Comparison of ENCODE assay signal across 27 cellular contexts in the genomic region with DNA sequence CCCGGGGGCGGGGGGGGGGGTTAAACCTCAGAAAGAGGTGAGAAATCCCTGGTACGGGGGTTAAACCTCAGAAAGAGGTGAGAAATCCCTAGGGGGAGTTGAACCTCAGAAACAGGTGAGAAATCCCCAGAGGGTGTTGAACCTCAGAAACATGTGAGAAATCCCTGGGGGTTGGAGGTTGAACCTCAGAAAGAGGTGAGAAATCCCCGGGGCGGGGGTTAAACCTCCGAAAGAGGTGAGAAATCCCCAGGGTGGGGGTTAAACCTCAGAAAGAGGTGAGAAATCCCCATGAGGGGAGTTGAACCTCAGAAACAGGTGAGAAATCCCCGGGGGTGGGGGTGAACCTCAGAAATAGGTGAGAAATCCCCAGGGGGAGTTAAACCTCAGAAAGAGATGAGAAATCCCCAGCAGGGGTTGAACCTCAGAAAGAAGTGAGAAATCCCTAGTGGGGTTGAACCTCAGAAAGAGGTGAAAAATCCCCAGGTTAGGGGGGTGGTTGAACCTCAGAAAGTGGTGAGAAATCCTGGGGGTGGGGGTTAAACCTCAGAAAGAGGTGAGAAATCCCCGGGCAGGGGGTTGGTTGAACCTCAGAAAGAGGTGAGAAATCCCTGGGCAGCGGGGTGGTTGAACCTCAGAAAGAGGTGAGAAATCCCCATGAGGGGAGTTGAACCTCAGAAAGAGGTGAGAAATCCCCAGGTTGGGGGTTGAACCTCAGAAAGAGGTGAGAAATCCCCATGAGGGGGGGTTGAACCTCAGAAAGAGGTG.
DNase-seq lines count a peak whose midpoint lies in the region; ATAC-seq and TF ChIP-seq lines count a peak whose summit lies in the region.
"Had no signal": no experiment of that assay in that cellular context is flagged by ENCODE, and none has a peak within 500 bp of the region (broad histone marks: within the 10 kb centered on the region; RNA-seq: fewer than 3 reads in every experiment).

No MANE protein-coding gene starts in this region.

- intact Hi-C loops in esophagus squamous epithelium (cut with DNase I) = no loop called here

- no peak for DNase-seq in activated T-cell treated with anti-CD3 and anti-CD28 coated beads, Interleukin-2, amount 50 U/mL, for 4 hours
- DNase-seq in activated T-cell treated with anti-CD3 and anti-CD28 coated beads, Interleukin-2, amount 50 U/mL, for 48 hours = no peak
- peak; percentile 52 for DNase-seq in GM06990 (ENCODE audit: extremely low read depth, insufficient read length)
- no peak for DNase-seq in esophagus squamous epithelium (lab: John Stamatoyannopoulos, UW)
- no peak for DNase-seq in Karpas-422
- DNase-seq: activated naive CD8-positive, alpha-beta T cell treated with anti-CD3 and anti-CD28 coated beads, Interleukin-2, amount 10 ng/mL, durations not matched to agents 7 days and 5 days; activated T-cell treated with anti-CD3 and anti-CD28 coated beads for 4 hours; caudate nucleus; dermis blood vessel endothelial cell; hippocampal formation; left colon; NCI-H1092 treated with DMSO at 0.1 percent for 48 hours; NCI-H524 treated with DMSO at 0.1 percent for 48 hours; NK-92 treated with Interleukin-12 subunit alpha and Interleukin-12 subunit beta, amount 100 ng/mL, for 24 hours; SHP77; substantia nigra had no signal

- H3K27me3 Mint-ChIP-seq in activated T-cell treated with anti-CD3 and anti-CD28 coated beads, Interleukin-2, amount 50 U/mL, for 4 hours (ENCODE audit: low read depth) = peaks cover 8% of the 10 kb centered on the region
- H3K27me3 Mint-ChIP-seq: IgD-negative memory B cell, progenitor cell of endocrine pancreas, type B pancreatic cell had no signal

- peak overlapping the region; percentile 60; the same call in 1 of the 2 replicates for H3K9ac ChIP-seq in OCI-LY3 (ENCODE audit: low read length)
- H3K9ac ChIP-seq in Karpas-422 (ENCODE audit: low read length) = no peak overlapping the region

- WGBS in esophagus squamous epithelium, 2 donors = 56 to 80% methylated on average over 4 to 8 of the region's 9 CpGs

- H3K4me1 Mint-ChIP-seq in activated T-cell treated with anti-CD3 and anti-CD28 coated beads, Interleukin-2, amount 50 U/mL, for 4 hours (ENCODE audit: low read depth) = peaks cover 1% of the 10 kb centered on the region

- H3K4me2 ChIP-seq in OCI-LY3 (ENCODE audit: low read length) (no peak overlapping the region), Karpas-422 (ENCODE audit: low read depth, low read length, poor library complexity, severe bottlenecking) (no peak overlapping the region)
- H3K4me2 ChIP-seq: PC-9 had no signal

- H3K9me3 Mint-ChIP-seq in activated T-cell treated with anti-CD3 and anti-CD28 coated beads, Interleukin-2, amount 50 U/mL, for 4 hours = no peaks in the 10 kb centered on the region
- H3K9me3 Mint-ChIP-seq: CD8-positive, alpha-beta T cell; IgD-negative memory B cell; type B pancreatic cell had no signal

- H3K27ac ChIP-seq in OCI-LY3 (ENCODE audit: low read length) = peak overlapping the region; percentile 99
- peak overlapping the region; percentile 40 to 86 (median 82) for H3K27ac ChIP-seq in esophagus squamous epithelium
- no peak overlapping the region for H3K27ac ChIP-seq in Karpas-422 (ENCODE audit: low read length)
- H3K27ac ChIP-seq: PC-9 had no signal

- H3K4me3 ChIP-seq in GM06990 (replicated peaks; ENCODE audit: low read depth, low read length) = no peak overlapping the region
- H3K4me3 ChIP-seq in OCI-LY3 (ENCODE audit: low read length) = no peak overlapping the region
- H3K4me3 ChIP-seq in esophagus squamous epithelium = peak overlapping the region in 3 of 4 donors; percentile 22 to 40 (median 31)
- H3K4me3 ChIP-seq in Karpas-422 (ENCODE audit: low read length) = no peak overlapping the region
- H3K4me3 ChIP-seq: HAP-1, PC-9 had no signal

- no peak overlapping the region for H3K4me3 Mint-ChIP-seq in activated T-cell treated with anti-CD3 and anti-CD28 coated beads, Interleukin-2, amount 50 U/mL, for 4 hours
- H3K4me3 Mint-ChIP-seq: activated naive CD8-positive, alpha-beta T cell treated with anti-CD3 and anti-CD28 coated beads, Interleukin-2, amount 10 ng/mL, durations not matched to agents 7 days and 5 days; CD8-positive, alpha-beta T cell; T-helper 2 cell treated with Interferon-gamma antibody and Interleukin-4, amounts not matched to agents 5 μg/mL and 100 μg/mL, for 36 hours had no signal

- H3K9me3 ChIP-seq in OCI-LY3 (ENCODE audit: insufficient read depth, low read length) = no peaks in the 10 kb centered on the region
- no peaks in the 10 kb centered on the region for H3K9me3 ChIP-seq in esophagus squamous epithelium
- no peaks in the 10 kb centered on the region for H3K9me3 ChIP-seq in Karpas-422 (ENCODE audit: low read length)
- H3K9me3 ChIP-seq: HAP-1 had no signal

- H3K79me2 ChIP-seq in OCI-LY3 (ENCODE audit: low read length) = no peaks in the 10 kb centered on the region
- no peaks in the 10 kb centered on the region for H3K79me2 ChIP-seq in Karpas-422 (ENCODE audit: low read length)

- H3K27me3 ChIP-seq in GM06990 (replicated peaks; ENCODE audit: control insufficient read depth, insufficient read depth, low read length) (no peaks in the 10 kb centered on the region), OCI-LY3 (ENCODE audit: low read depth, low read length) (no peaks in the 10 kb centered on the region), esophagus squamous epithelium (no peaks in the 10 kb centered on the region), Karpas-422 (ENCODE audit: low read length) (no peaks in the 10 kb centered on the region)

- H2AFZ ChIP-seq in OCI-LY3 (ENCODE audit: low read depth, low read length) = no peak overlapping the region
- no peak overlapping the region for H2AFZ ChIP-seq in Karpas-422 (ENCODE audit: low read length)
- H2AFZ ChIP-seq: PC-9 had no signal

- peaks cover 48% of the 10 kb centered on the region for H3K4me1 ChIP-seq in OCI-LY3 (ENCODE audit: low read length)
- H3K4me1 ChIP-seq in esophagus squamous epithelium = peaks cover 0 to 69% (median 4%) of the 10 kb centered on the region in 3 donors
- no peaks in the 10 kb centered on the region for H3K4me1 ChIP-seq in Karpas-422 (ENCODE audit: low read length)
- H3K4me1 ChIP-seq: HAP-1 had no signal

- H3K36me3 ChIP-seq in GM06990 (ENCODE audit: control insufficient read depth, insufficient read depth, low read length) = no peaks in the 10 kb centered on the region
- peaks cover 8% of the 10 kb centered on the region for H3K36me3 ChIP-seq in OCI-LY3 (replicated peaks; ENCODE audit: low read depth, low read length)
- no peaks in the 10 kb centered on the region for H3K36me3 ChIP-seq in esophagus squamous epithelium
- H3K36me3 ChIP-seq in Karpas-422 (ENCODE audit: insufficient read depth, low read length) = no peaks in the 10 kb centered on the region
- H3K36me3 ChIP-seq: HAP-1 had no signal

- TF ChIP-seq POLR2A in esophagus squamous epithelium (IDR thresholded peaks at IDR 0.05) = no peak

- ATAC-seq in activated T-cell treated with anti-CD3 and anti-CD28 coated beads, Interleukin-2, amount 50 U/mL, for 4 hours = peak; percentile 48 to 54
- no peak for ATAC-seq in GM18511 (IDR thresholded peaks at IDR 0.05; ENCODE audit: unreplicated experiment)
- ATAC-seq in HG03520 (IDR thresholded peaks at IDR 0.05; ENCODE audit: unreplicated experiment) = no peak
- ATAC-seq: CD8-positive, alpha-beta T cell; left colon; sciatic nerve had no signal

- H3K36me3 Mint-ChIP-seq in activated T-cell treated with anti-CD3 and anti-CD28 coated beads, Interleukin-2, amount 50 U/mL, for 4 hours (ENCODE audit: insufficient read depth) = no peaks in the 10 kb centered on the region
- H3K36me3 Mint-ChIP-seq: activated naive CD8-positive, alpha-beta T cell treated with anti-CD3 and anti-CD28 coated beads, Interleukin-2, amount 10 ng/mL, durations not matched to agents 7 days and 5 days; CD8-positive, alpha-beta T cell; IgD-negative memory B cell; type B pancreatic cell had no signal

- TF ChIP-seq CTCF in GM06990 (IDR thresholded peaks at IDR 0.05; ENCODE audit: insufficient read depth, low read length, poor library complexity, severe bottlenecking) = no peak
- TF ChIP-seq CTCF in OCI-LY3 (IDR thresholded peaks at IDR 0.05; ENCODE audit: low read depth, low read length) = no peak
- no peak for TF ChIP-seq CTCF in esophagus squamous epithelium (IDR thresholded peaks at IDR 0.05)

- H4K20me1 ChIP-seq in OCI-LY3 (ENCODE audit: insufficient read depth, low read length) (no peaks in the 10 kb centered on the region), Karpas-422 (ENCODE audit: insufficient read depth, low read depth, low read length) (no peaks in the 10 kb centered on the region)

- no peaks in the 10 kb centered on the region for H3K9me2 ChIP-seq in Karpas-422 (replicated peaks; ENCODE audit: insufficient read depth, low read length)

Comparison
In these comparisons a context has a peak if more than half of its experiments do, and no peak if none do; other contexts are left out.
1. ATAC-seq: peak in activated T-cell treated with anti-CD3 and anti-CD28 coated beads, Interleukin-2, amount 50 U/mL, for 4 hours (2 of 2); none in GM18511 (single experiment) and HG03520 (single experiment).
2. H3K4me3 ChIP-seq: peak in esophagus squamous epithelium (3 of 4); none in GM06990 (single experiment), OCI-LY3 (single experiment) and Karpas-422 (single experiment).